ENCODE assay signal across 1 cellular context in the genomic region with DNA sequence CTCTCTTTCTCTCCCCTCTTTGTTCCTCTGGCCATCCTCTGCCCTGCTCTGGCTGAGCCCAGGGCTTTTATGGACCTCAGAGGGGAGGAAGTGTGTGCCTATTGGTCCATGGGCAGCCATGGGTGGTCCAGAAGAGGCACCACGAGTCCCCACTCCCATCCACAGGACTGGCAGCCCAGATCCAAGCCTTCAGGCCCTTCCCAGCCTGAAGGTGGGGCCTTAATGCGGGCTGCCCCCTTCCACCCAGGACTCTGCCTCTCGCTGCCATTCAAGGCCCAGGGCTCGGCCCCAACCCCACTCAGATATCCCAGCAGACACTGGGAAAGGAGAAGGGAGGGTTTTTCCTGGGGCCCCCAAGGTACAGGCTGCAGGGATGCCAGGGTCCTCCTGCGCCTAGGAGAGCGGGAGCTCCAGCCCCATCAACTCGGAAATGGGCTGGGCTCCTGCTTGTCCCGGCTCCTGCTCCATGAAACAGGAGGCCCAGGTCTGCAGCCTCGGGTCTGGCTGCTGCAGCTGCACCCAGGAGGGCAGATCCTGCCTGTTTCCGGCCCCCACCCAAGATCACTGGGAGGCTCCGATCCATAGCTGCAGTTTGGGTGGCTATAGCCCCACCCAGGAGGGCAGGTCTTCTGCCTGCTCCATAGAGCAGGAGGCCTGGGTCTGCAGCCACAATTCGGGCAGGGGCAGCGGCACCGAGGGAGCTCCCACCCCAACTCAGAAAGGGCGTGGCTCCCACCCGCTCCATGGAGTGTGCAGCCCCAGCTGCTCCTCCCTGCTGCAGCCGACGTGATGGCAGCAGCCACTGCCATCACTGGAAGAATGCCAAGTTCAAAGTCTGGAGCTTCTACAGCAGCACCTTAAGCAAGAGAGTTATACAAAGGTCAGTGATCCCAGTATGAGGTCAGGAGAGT.
TF ChIP-seq lines count a peak whose summit lies in the region.

No MANE protein-coding gene starts in this region.

TF ChIP-seq in H1, 55 proteins besides CTCF, POLR2A, EP300 and RAD21 (continued from another document):
- TF ChIP-seq MAX (IDR thresholded peaks at IDR 0.05), result no peak
- TF ChIP-seq KDM1A (IDR thresholded peaks at IDR 0.05; ENCODE audit: borderline replicate concordance, low read length), result no peak
- TF ChIP-seq SIN3A (conservative IDR thresholded peaks at IDR 0.05 in 1 of 2, IDR thresholded peaks at IDR 0.05 in 1 of 2; ENCODE audit: low read depth in 1 of 2, low read length in 2 of 2), result no peak
- no peak for TF ChIP-seq KDM5A (IDR thresholded peaks at IDR 0.05; ENCODE audit: low read length)
- no peak for TF ChIP-seq GABPA (IDR thresholded peaks at IDR 0.05; ENCODE audit: borderline replicate concordance, insufficient read depth, low read length)
- TF ChIP-seq, protein P1, sequence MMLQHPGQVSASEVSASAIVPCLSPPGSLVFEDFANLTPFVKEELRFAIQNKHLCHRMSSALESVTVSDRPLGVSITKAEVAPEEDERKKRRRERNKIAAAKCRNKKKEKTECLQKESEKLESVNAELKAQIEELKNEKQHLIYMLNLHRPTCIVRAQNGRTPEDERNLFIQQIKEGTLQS (IDR thresholded peaks at IDR 0.05; ENCODE audit: insufficient read depth, low read depth, low read length), result no peak
- TF ChIP-seq CBX5 (IDR thresholded peaks at IDR 0.05; ENCODE audit: low read depth, low read length), result no peak
- no peak for TF ChIP-seq E2F6 (IDR thresholded peaks at IDR 0.05)
- no peak for TF ChIP-seq TCF12 (IDR thresholded peaks at IDR 0.05; ENCODE audit: low read depth, low read length)
- no peak for TF ChIP-seq EGR1 (IDR thresholded peaks at IDR 0.05; ENCODE audit: borderline replicate concordance, low read depth, low read length)
- no peak for TF ChIP-seq SRF (IDR thresholded peaks at IDR 0.05; ENCODE audit: low read depth, low read length)
- no peak for TF ChIP-seq PHF8 (conservative IDR thresholded peaks at IDR 0.05; ENCODE audit: low read depth, low read length)
- no peak for TF ChIP-seq POU5F1 (IDR thresholded peaks at IDR 0.05; ENCODE audit: low read depth, low read length)
- TF ChIP-seq POLR2AphosphoS5 (IDR thresholded peaks at IDR 0.05; ENCODE audit: low read depth, low read length), result no peak
- no peak for TF ChIP-seq KDM4A (IDR thresholded peaks at IDR 0.05; ENCODE audit: low read depth, low read length, severe bottlenecking)
- TF ChIP-seq TAF7 (optimal IDR thresholded peaks at IDR 0.05; ENCODE audit: borderline replicate concordance, low read depth, low read length), result no peak
- TF ChIP-seq EZH2 (IDR thresholded peaks at IDR 0.05; ENCODE audit: low read depth, low read length, severe bottlenecking), result no peak
